Comparison of ENCODE assay signal across 30 cellular contexts in genomic region chr3:55789516-55789915, GRCh38.
"Had no signal": no experiment of that assay in that cellular context is flagged by ENCODE, and none has a peak within 500 bp of the region (broad histone marks: within the 10 kb centered on the region; RNA-seq: fewer than 3 reads in every experiment).

No MANE protein-coding gene starts in this region.

- H3K36me3 Mint-ChIP-seq: activated naive CD8-positive, alpha-beta T cell had no signal

- H3K4me1 Mint-ChIP-seq: activated B cell treated with CpG ODN at 0.5 μM for 24 hours; activated T-helper 17 cell treated with anti-CD3 and anti-CD28 coated beads, Interleukin-2, amount 50 U/mL, for 72 hours; central memory CD8-positive, alpha-beta T cell; T-helper 17 cell had no signal

- H3K9me3 Mint-ChIP-seq: activated B cell treated with CpG ODN at 0.5 μM for 24 hours; activated CD8-positive, alpha-beta T cell treated with anti-CD3 and anti-CD28 coated beads for 36 hours; activated T-cell treated with anti-CD3 and anti-CD28 coated beads, Interleukin-2, amount 50 U/mL, for 4 hours; T-helper 2 cell treated with Interferon-gamma antibody and Interleukin-4, amounts not matched to agents 5 μg/mL and 100 μg/mL, for 36 hours had no signal

- H3K27me3 ChIP-seq: brain microvascular endothelial cell, esophagus squamous epithelium, gastroesophageal sphincter had no signal

- H3K4me1 ChIP-seq: esophagus squamous epithelium, gastroesophageal sphincter, heart right ventricle had no signal

- H3K27me3 Mint-ChIP-seq: activated B cell treated with CpG ODN at 0.5 μM for 24 hours; activated naive CD8-positive, alpha-beta T cell; activated T-helper 17 cell treated with anti-CD3 and anti-CD28 coated beads, Interleukin-2, amount 50 U/mL, for 72 hours; central memory CD8-positive, alpha-beta T cell; effector memory CD8-positive, alpha-beta T cell; T-helper 17 cell had no signal

- H3K27ac ChIP-seq: brain microvascular endothelial cell, epithelial cell of prostate, esophagus squamous epithelium, gastroesophageal sphincter, heart right ventricle, WERI-Rb-1 had no signal

- DNase-seq: activated B cell treated with CpG ODN at 0.5 μM for 24 hours; activated CD4-positive, alpha-beta T cell treated with anti-CD3 and anti-CD28 coated beads for 48 hours; activated CD4-positive, alpha-beta T cell treated with anti-CD3 and anti-CD28 coated beads, Interleukin-2, amount 50 U/mL, for 1 hour; activated CD4-positive, alpha-beta T cell treated with anti-CD3 and anti-CD28 coated beads, Interleukin-2, amount 50 U/mL, for 48 hours; activated CD8-positive, alpha-beta memory T cell treated with anti-CD3 and anti-CD28 coated beads for 24 hours; activated CD8-positive, alpha-beta T cell treated with anti-CD3 and anti-CD28 coated beads for 36 hours; activated effector memory CD4-positive, alpha-beta T cell treated with Interleukin-2 at 50 U/mL for 16 hours; activated gamma-delta T cell treated with Interleukin-2 at 50 U/mL for 16 hours; activated naive CD4-positive, alpha-beta T cell treated with anti-CD3 and anti-CD28 coated beads, Interleukin-2, amount 50 U/mL, for 16 hours; activated naive CD4-positive, alpha-beta T cell treated with Interleukin-2 at 50 U/mL for 16 hours; activated T-cell treated with anti-CD3 and anti-CD28 coated beads, Interleukin-2, amount 50 U/mL, for 4 hours; anterior cingulate cortex; brain microvascular endothelial cell; cortex of kidney; dermis blood vessel endothelial cell; effector CD4-positive, alpha-beta T cell; effector memory CD8-positive, alpha-beta T cell; esophagus squamous epithelium; foreskin melanocyte; heart right ventricle; T-helper 1 cell; T-helper 17 cell; T1000; WERI-Rb-1 had no signal

- H3K36me3 ChIP-seq: brain microvascular endothelial cell, esophagus squamous epithelium, gastroesophageal sphincter, heart right ventricle, WERI-Rb-1 had no signal

- H3K4me3 ChIP-seq: esophagus squamous epithelium, gastroesophageal sphincter, heart right ventricle had no signal

- H3K4me3 Mint-ChIP-seq: activated B cell treated with CpG ODN at 0.5 μM for 24 hours; activated CD8-positive, alpha-beta T cell treated with anti-CD3 and anti-CD28 coated beads for 36 hours; activated naive CD8-positive, alpha-beta T cell; activated T-cell treated with anti-CD3 and anti-CD28 coated beads, Interleukin-2, amount 50 U/mL, for 4 hours; activated T-helper 17 cell treated with anti-CD3 and anti-CD28 coated beads, Interleukin-2, amount 50 U/mL, for 72 hours; central memory CD8-positive, alpha-beta T cell; effector memory CD8-positive, alpha-beta T cell; T-helper 17 cell; T-helper 2 cell treated with Interferon-gamma antibody and Interleukin-4, amounts not matched to agents 5 μg/mL and 100 μg/mL, for 36 hours had no signal

- H3K9me3 ChIP-seq: esophagus squamous epithelium, gastroesophageal sphincter, heart right ventricle had no signal

- H3K27ac Mint-ChIP-seq: activated B cell treated with CpG ODN at 0.5 μM for 24 hours; activated CD8-positive, alpha-beta T cell treated with anti-CD3 and anti-CD28 coated beads for 36 hours; activated naive CD8-positive, alpha-beta T cell; activated T-helper 17 cell treated with anti-CD3 and anti-CD28 coated beads, Interleukin-2, amount 50 U/mL, for 72 hours; effector memory CD8-positive, alpha-beta T cell; T-helper 17 cell; T-helper 2 cell treated with Interferon-gamma antibody and Interleukin-4, amounts not matched to agents 5 μg/mL and 100 μg/mL, for 36 hours had no signal
